In the genomic region with DNA sequence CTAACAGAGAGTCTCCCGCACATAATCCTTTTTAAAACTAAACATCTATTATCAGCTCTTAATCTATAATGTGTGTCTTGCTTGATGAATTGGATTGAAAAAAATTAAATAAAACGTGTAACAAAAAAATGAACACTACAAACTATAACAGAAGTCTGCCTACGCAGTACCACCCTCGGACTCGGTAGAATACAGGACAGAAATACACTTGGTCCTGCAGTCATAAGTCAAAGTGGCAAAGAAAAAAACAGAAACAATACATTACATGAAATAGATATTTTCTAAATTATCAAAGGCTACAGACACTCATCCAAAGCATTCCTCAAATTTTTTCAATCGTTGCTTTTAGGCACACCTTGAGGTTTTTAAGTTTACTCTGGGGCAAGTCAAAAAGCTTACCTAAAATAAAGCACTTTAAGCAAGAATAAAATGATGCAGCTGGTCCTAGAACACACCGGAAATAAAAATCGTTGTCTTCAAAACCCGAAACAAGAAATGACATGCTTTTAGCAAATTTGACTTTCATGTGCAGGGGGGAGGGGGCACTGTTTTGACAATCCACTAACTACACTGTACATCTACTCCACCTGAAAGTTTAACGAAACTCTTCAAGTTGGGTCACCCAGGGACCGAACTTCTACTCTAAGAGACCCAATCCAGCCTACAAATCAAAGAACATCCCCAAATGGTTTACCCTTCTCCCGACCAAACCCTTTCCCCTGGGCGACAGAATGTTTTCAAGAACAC, we compare ENCODE assay signal across 2 cellular contexts.
TF ChIP-seq lines count a peak whose summit lies in the region.

No MANE protein-coding gene starts in this region.

TF ChIP-seq in WTC11, 78 proteins besides CTCF, POLR2A, EP300 and RAD21 (continued from another document and continues in another):
- TF ChIP-seq, protein P1, sequence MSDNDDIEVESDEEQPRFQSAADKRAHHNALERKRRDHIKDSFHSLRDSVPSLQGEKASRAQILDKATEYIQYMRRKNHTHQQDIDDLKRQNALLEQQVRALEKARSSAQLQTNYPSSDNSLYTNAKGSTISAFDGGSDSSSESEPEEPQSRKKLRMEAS (CRISPR knock-in tag; IDR thresholded peaks at IDR 0.05): no peak
- TF ChIP-seq GTF2I (CRISPR knock-in tag; conservative IDR thresholded peaks at IDR 0.05) (no peak), ESRRA (CRISPR knock-in tag; IDR thresholded peaks at IDR 0.05; ENCODE audit: borderline replicate concordance) (no peak), ELF4 (CRISPR knock-in tag; IDR thresholded peaks at IDR 0.05; ENCODE audit: low read depth) (no peak), NR1H2 (CRISPR knock-in tag; IDR thresholded peaks at IDR 0.05) (no peak), KAT7 (CRISPR knock-in tag; IDR thresholded peaks at IDR 0.05; ENCODE audit: borderline replicate concordance) (no peak), RELA (CRISPR knock-in tag; IDR thresholded peaks at IDR 0.05; ENCODE audit: borderline replicate concordance) (no peak), SOX15 (CRISPR knock-in tag; IDR thresholded peaks at IDR 0.05) (no peak), JAZF1 (CRISPR knock-in tag; IDR thresholded peaks at IDR 0.05) (no peak), ZNF232 (CRISPR knock-in tag; IDR thresholded peaks at IDR 0.05) (no peak), ZNF671 (CRISPR knock-in tag; IDR thresholded peaks at IDR 0.05) (no peak)
- TF ChIP-seq, protein P2, sequence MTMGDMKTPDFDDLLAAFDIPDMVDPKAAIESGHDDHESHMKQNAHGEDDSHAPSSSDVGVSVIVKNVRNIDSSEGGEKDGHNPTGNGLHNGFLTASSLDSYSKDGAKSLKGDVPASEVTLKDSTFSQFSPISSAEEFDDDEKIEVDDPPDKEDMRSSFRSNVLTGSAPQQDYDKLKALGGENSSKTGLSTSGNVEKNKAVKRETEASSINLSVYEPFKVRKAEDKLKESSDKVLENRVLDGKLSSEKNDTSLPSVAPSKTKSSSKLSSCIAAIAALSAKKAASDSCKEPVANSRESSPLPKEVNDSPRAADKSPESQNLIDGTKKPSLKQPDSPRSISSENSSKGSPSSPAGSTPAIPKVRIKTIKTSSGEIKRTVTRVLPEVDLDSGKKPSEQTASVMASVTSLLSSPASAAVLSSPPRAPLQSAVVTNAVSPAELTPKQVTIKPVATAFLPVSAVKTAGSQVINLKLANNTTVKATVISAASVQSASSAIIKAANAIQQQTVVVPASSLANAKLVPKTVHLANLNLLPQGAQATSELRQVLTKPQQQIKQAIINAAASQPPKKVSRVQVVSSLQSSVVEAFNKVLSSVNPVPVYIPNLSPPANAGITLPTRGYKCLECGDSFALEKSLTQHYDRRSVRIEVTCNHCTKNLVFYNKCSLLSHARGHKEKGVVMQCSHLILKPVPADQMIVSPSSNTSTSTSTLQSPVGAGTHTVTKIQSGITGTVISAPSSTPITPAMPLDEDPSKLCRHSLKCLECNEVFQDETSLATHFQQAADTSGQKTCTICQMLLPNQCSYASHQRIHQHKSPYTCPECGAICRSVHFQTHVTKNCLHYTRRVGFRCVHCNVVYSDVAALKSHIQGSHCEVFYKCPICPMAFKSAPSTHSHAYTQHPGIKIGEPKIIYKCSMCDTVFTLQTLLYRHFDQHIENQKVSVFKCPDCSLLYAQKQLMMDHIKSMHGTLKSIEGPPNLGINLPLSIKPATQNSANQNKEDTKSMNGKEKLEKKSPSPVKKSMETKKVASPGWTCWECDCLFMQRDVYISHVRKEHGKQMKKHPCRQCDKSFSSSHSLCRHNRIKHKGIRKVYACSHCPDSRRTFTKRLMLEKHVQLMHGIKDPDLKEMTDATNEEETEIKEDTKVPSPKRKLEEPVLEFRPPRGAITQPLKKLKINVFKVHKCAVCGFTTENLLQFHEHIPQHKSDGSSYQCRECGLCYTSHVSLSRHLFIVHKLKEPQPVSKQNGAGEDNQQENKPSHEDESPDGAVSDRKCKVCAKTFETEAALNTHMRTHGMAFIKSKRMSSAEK (CRISPR knock-in tag; IDR thresholded peaks at IDR 0.05; ENCODE audit: borderline replicate concordance): no peak
- TF ChIP-seq, protein P3, sequence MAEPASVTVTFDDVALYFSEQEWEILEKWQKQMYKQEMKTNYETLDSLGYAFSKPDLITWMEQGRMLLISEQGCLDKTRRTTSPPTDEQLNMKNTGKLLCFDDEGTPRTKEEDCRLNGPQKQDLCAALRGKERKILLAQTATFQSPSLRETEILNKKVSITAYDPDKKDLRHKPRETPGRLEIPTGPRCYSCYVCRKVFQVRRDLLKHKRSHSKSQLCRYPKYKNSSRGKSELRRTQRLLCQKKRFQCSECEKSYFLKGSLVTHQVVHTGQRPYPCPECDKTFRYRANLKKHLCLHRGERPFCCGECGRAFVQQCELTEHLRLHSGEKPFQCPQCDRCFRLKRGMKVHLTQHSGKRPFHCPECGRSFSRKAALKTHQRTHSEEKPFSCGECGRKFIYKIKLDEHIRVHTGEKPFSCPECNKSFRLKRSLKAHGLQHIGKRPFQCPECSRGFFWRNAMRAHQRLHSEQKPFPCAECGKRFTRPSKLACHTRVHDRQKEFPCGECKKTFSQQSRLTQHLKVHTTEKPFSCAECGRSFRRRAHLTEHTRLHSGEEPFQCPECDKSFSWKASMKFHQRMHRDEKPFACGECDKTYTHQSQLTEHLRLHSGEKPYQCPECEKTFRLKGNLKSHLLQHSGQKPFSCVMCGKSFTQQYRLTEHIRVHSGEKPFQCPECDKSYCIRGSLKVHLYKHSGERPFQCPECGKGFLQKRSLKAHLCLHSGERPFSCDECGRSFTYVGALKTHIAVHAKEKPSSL (CRISPR knock-in tag; conservative IDR thresholded peaks at IDR 0.05): no peak
- TF ChIP-seq, protein P4, sequence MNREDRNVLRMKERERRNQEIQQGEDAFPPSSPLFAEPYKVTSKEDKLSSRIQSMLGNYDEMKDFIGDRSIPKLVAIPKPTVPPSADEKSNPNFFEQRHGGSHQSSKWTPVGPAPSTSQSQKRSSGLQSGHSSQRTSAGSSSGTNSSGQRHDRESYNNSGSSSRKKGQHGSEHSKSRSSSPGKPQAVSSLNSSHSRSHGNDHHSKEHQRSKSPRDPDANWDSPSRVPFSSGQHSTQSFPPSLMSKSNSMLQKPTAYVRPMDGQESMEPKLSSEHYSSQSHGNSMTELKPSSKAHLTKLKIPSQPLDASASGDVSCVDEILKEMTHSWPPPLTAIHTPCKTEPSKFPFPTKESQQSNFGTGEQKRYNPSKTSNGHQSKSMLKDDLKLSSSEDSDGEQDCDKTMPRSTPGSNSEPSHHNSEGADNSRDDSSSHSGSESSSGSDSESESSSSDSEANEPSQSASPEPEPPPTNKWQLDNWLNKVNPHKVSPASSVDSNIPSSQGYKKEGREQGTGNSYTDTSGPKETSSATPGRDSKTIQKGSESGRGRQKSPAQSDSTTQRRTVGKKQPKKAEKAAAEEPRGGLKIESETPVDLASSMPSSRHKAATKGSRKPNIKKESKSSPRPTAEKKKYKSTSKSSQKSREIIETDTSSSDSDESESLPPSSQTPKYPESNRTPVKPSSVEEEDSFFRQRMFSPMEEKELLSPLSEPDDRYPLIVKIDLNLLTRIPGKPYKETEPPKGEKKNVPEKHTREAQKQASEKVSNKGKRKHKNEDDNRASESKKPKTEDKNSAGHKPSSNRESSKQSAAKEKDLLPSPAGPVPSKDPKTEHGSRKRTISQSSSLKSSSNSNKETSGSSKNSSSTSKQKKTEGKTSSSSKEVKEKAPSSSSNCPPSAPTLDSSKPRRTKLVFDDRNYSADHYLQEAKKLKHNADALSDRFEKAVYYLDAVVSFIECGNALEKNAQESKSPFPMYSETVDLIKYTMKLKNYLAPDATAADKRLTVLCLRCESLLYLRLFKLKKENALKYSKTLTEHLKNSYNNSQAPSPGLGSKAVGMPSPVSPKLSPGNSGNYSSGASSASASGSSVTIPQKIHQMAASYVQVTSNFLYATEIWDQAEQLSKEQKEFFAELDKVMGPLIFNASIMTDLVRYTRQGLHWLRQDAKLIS (CRISPR knock-in tag; IDR thresholded peaks at IDR 0.05; ENCODE audit: borderline replicate concordance): no peak

TF ChIP-seq in endothelial cell of umbilical vein, 7 proteins besides CTCF, POLR2A, EP300 and RAD21 (continued from another document):
- TF ChIP-seq GATA2 (IDR thresholded peaks at IDR 0.05; ENCODE audit: insufficient read depth, insufficient read length, low read depth, low read length) (no peak), FOS (IDR thresholded peaks at IDR 0.05; ENCODE audit: borderline replicate concordance, insufficient read depth, low read length) (no peak), MYC (IDR thresholded peaks at IDR 0.05; ENCODE audit: low read depth, low read length) (no peak)
- TF ChIP-seq, protein P1 (IDR thresholded peaks at IDR 0.05; ENCODE audit: insufficient read depth, insufficient read length): no peak
